8 cellular contexts compared by ENCODE assay signal in the genomic region with DNA sequence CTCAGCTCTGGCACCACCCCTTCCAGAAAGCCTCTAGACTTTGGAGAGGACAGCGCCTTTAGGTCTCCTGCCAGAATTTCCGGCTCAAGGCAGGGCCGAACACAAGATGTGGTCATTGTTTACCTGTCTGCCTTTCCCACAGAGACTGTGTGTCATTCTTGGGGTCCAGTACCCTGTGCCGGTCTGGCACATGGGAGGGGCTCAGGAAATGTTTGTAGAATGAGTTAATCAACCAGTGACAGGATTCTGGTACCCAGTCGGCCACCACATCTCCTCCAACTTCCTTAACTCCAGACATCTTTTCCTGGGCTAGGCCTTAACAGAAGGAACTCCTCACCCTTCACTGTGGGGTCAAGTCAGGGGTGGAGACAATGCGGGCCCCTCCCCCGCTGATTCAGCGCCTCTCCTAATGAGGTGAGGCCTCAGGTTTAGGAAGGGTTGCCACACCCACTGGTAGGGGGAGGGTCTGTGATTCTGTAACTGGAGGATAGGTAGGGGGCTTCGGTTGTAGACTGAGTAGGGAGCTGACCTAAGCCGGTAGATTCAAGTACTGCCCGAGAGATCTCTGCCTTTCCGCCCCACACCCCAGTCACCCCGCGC. TPM values are rescaled to one million over a fixed set of nuclear protein-coding genes. Genes with fewer than 3 reads are reported as not detected.
A peak's percentile ranks its signal among the peaks of the same experiment; 100 is the strongest.
DNase-seq lines count a peak whose midpoint lies in the region; ATAC-seq, FAIRE-seq and TF ChIP-seq lines count a peak whose summit lies in the region.

No MANE protein-coding gene starts in this region.

- FAIRE-seq in G401.6 (lab: Jason Lieb, UNC), result peak; percentile 91
- peak; percentile 89 for FAIRE-seq in K562 (lab: Jason Lieb, UNC)

- peak overlapping the region; percentile 91 for H3K4me2 ChIP-seq in K562 (ENCODE audit: insufficient read depth, low read length)

- 10% methylated on average over 12 of the region's 14 CpGs for WGBS in K562 (ENCODE audit: insufficient coverage, low coverage, missing lambda C conversion rate)

- TSS peak; percentile 89 for BruUV-seq in K562 (replicated peaks; lab: Mats Ljungman, UMichigan)

- TF ChIP-seq CTCF in K562 (IDR thresholded peaks at IDR 0.05 in 2 of 3, conservative IDR thresholded peaks at IDR 0.05 in 1 of 3; ENCODE audit: insufficient read depth in 2 of 3, low read depth in 1 of 3, low read length in 3 of 3) (no peak), kidney epithelial cell (IDR thresholded peaks at IDR 0.05; ENCODE audit: insufficient read depth, low read length, poor library complexity, severe bottlenecking) (no peak)

- peak overlapping the region; percentile 45 for H3K4me3 ChIP-seq in HAP-1
- peak overlapping the region; percentile 53 for H3K4me3 ChIP-seq in K562
- peak overlapping the region; percentile 52 for H3K4me3 ChIP-seq in kidney epithelial cell (ENCODE audit: low read depth, low read length)

- TF ChIP-seq RAD21 in K562 (CRISPR knock-in tag; conservative IDR thresholded peaks at IDR 0.05 in 1 of 2, IDR thresholded peaks at IDR 0.05 in 1 of 2), result no peak

- no peaks in the 10 kb centered on the region for H4K20me1 ChIP-seq in K562 (replicated peaks; ENCODE audit: control insufficient read depth, insufficient read depth, low read length)

- TF ChIP-seq POLR2A in K562 (conservative IDR thresholded peaks at IDR 0.05), result no peak

- peak; percentile 77 for ATAC-seq in K562

- no peaks in the 10 kb centered on the region for H3K9me1 ChIP-seq in K562 (ENCODE audit: control insufficient read depth, insufficient read depth, low read length)

- intact Hi-C loops in K562 (cut with micrococcal nuclease), result loop anchor here (1.0 to 2.0 kb wide), 2 partner anchors 28 to 74 kb away; partner anchors contain the start of gene DELE1

- peaks cover 12% of the 10 kb centered on the region for H3K4me1 ChIP-seq in HAP-1
- peaks cover 20 to 39% of the 10 kb centered on the region in 2 experiments for H3K4me1 ChIP-seq in K562 (replicated peaks in 1 of 2; ENCODE audit: control insufficient read depth in 2 of 2, insufficient read depth in 2 of 2, low read length in 2 of 2)

- no peaks in the 10 kb centered on the region for H3K9me3 ChIP-seq in HAP-1
- no peaks in the 10 kb centered on the region for H3K9me3 ChIP-seq in K562 (replicated peaks; ENCODE audit: control insufficient read depth, insufficient read depth, low read depth, low read length)

- peak overlapping the region; percentile 93 to 97 for H3K9ac ChIP-seq in K562 (ENCODE audit: insufficient read depth in 1 of 2, low read depth in 2 of 2, low read length in 2 of 2)

- no peaks in the 10 kb centered on the region for H3K36me3 ChIP-seq in HAP-1 (replicated peaks)
- H3K36me3 ChIP-seq in K562 (ENCODE audit: control insufficient read depth, insufficient read depth, low read length), result no peaks in the 10 kb centered on the region
- no peaks in the 10 kb centered on the region for H3K36me3 ChIP-seq in kidney epithelial cell (ENCODE audit: control insufficient read depth, insufficient read depth, low read length)

- TF ChIP-seq EP300 in K562 (IDR thresholded peaks at IDR 0.05; ENCODE audit: low read length), result no peak

- in situ Hi-C loops in HAP-1 (cut with MboI; ENCODE audit: low sequenced_read_pairs) (no loop called here), K562 (cut with MboI) (no loop called here)

- POLR2A ChIA-PET in K562 (lab: Yijun Ruan, JAX), result interaction anchor here (1.8 kb wide), 1 partner anchor 9 kb away, joined by 6 read pairs; no protein-coding TSS in a partner anchor

- no peaks in the 10 kb centered on the region for H3K79me2 ChIP-seq in K562 (ENCODE audit: control insufficient read depth, insufficient read depth, low read length)

- CTCF ChIA-PET in K562 (lab: Yijun Ruan, JAX; ENCODE audit: low intra/inter-chr PET ratio), result no interaction called here

- H3K27me3 ChIP-seq in HAP-1 (ENCODE audit: low read depth), result no peaks in the 10 kb centered on the region
- H3K27me3 ChIP-seq in K562 (ENCODE audit: control insufficient read depth in 2 of 2, insufficient read depth in 2 of 2, low read length in 2 of 2), result peaks cover 0 to 8% of the 10 kb centered on the region in 2 experiments; a peak in 1 of 5 replicates
- H3K27me3 ChIP-seq in kidney epithelial cell (ENCODE audit: control insufficient read depth, insufficient read depth, low read length), result no peaks in the 10 kb centered on the region

- H3K27ac ChIP-seq in K562 (ENCODE audit: extremely low read depth, low read depth, low read length), result peak overlapping the region; percentile 94

- peak; percentile 50 to 78 for DNase-seq in HAP-1 (ENCODE audit: low spot score in 2 of 2)
- peak; percentile 84 for DNase-seq in NCI-H82 (lab: John Stamatoyannopoulos, UW)
- DNase-seq in K562 (ENCODE audit: extremely low read depth in 1 of 4, low spot score in 3 of 4), result peak; percentile 71 to 91 (median 80)
- peak; percentile 68 for DNase-seq in kidney epithelial cell (ENCODE audit: low read depth)
- peak; percentile 11 for DNase-seq in stimulated activated CD8-positive, alpha-beta memory T cell treated with anti-CD3 and anti-CD28 coated beads, Interleukin-12 subunit alpha, Interleukin-12 subunit beta, amount 100 ng/mL, for 4 hours (ENCODE audit: low read depth)
- DNase-seq in NCI-H345 (lab: John Stamatoyannopoulos, UW), result no peak
- no peak for DNase-seq in NCI-H2227 (lab: John Stamatoyannopoulos, UW; ENCODE audit: unreplicated experiment)

- peak overlapping the region; percentile 94 for H2AFZ ChIP-seq in K562 (ENCODE audit: low read depth, low read length)

TF ChIP-seq in K562, 482 proteins besides CTCF, POLR2A, EP300 and RAD21 (continues in another document):
- TF ChIP-seq CHD4 (IDR thresholded peaks at IDR 0.05; ENCODE audit: insufficient read depth, insufficient replicate concordance, low read depth, low read length, poor library complexity, severe bottlenecking) (no peak), KLF13 (tag; IDR thresholded peaks at IDR 0.05; ENCODE audit: borderline replicate concordance, low read depth) (no peak), ZNF668 (CRISPR knock-in tag; IDR thresholded peaks at IDR 0.05) (no peak), LCOR (CRISPR knock-in tag; IDR thresholded peaks at IDR 0.05) (no peak), MEIS2 (IDR thresholded peaks at IDR 0.05; ENCODE audit: partially characterized antibody) (peak; percentile 25), ILF3 (IDR thresholded peaks at IDR 0.05; ENCODE audit: borderline replicate concordance) (no peak), NR2F6 (CRISPR knock-in tag; IDR thresholded peaks at IDR 0.05) (no peak), PTBP1 (IDR thresholded peaks at IDR 0.05; ENCODE audit: low read depth, low read length) (no peak), TBP (optimal IDR thresholded peaks at IDR 0.05; ENCODE audit: low read depth, low read length) (peak; percentile 24), CBX8 (IDR thresholded peaks at IDR 0.05; ENCODE audit: borderline replicate concordance, extremely low read depth, low read depth, low read length, poor library complexity, severe bottlenecking) (no peak), NR0B1 (IDR thresholded peaks at IDR 0.05; ENCODE audit: partially characterized antibody) (no peak), ASH1L (IDR thresholded peaks at IDR 0.05; ENCODE audit: borderline replicate concordance, low read depth, partially characterized antibody) (no peak), TEAD4 (IDR thresholded peaks at IDR 0.05; ENCODE audit: low read length) (no peak), TEAD4 (CRISPR knock-in tag; IDR thresholded peaks at IDR 0.05; ENCODE audit: borderline replicate concordance) (no peak), ZFP91 (CRISPR knock-in tag; IDR thresholded peaks at IDR 0.05) (no peak), NCOA4 (IDR thresholded peaks at IDR 0.05; ENCODE audit: partially characterized antibody) (no peak)

RNA-seq across cellular contexts. Expression of gene PCDH1, which starts 29.3 kb away (rescaled TPM):
- 3.9 and 10.2 TPM in 2 replicates for total RNA-seq in K562 (2011; cell fraction: chromatin; rRNA removed; ENCODE audit: low replicate concordance)
- total RNA-seq in K562 (2011; cell fraction: nucleolus; rRNA removed), result 12.1 and 13.5 TPM in 2 replicates
- 6.8 and 8.7 TPM in 2 replicates for total RNA-seq in K562 (2011; cell fraction: nucleoplasm; rRNA removed)
- total RNA-seq in K562 (2014; rRNA removed) (3.3 and 3.6 TPM in 2 replicates), K562 (2014; rRNA removed; fragmentation: Illumina TruSeq; extraction: Trizol) (0.77 and 1.1 TPM in 2 replicates), K562 (2015; rRNA removed; fragmentation: Illumina TruSeq; extraction: Trizol) (0.80 and 1.1 TPM in 2 replicates), K562 (2021) (3.2 and 3.6 TPM in 2 replicates), kidney epithelial cell (42.4 and 45.5 TPM in 2 replicates)
- polyA plus RNA-seq in K562 (2011; rRNA removed) (1.1 and 2.3 TPM in 2 replicates), K562 (2014; fragmentation: Illumina TruSeq; extraction: Trizol) (2.2 and 2.3 TPM in 2 replicates), K562 (2014; fragmentation: Nextera tagmentation; extraction: Ambion mirVana) (under 1 TPM in 1 of 2 experiments, not detected in 1; 0.11 TPM), K562 (2014; rRNA removed) (1.4 and 1.6 TPM in 2 replicates)
- 1.9 and 4.1 TPM in 2 replicates for polyA plus RNA-seq in K562 (2011; cell fraction: cytosol; rRNA removed)
- polyA plus RNA-seq in K562 (2011; cell fraction: nucleus; rRNA removed), result 0.95 and 3.6 TPM in 2 replicates
- polyA plus RNA-seq in K562 (2012), result 1.5 and 1.6 TPM in 2 replicates
- polyA minus RNA-seq in K562 (2011; rRNA and poly(A)+ RNA removed), result 2.4 and 11.1 TPM in 2 replicates
- polyA minus RNA-seq in K562 (2011; cell fraction: cytosol; rRNA and poly(A)+ RNA removed), result 2.3 and 6.8 TPM in 2 replicates
- polyA minus RNA-seq in K562 (2011; cell fraction: nucleus; rRNA and poly(A)+ RNA removed), result 1.6 and 2.2 TPM in 2 replicates

Comparison
In these comparisons a context has a peak if more than half of its experiments do, and no peak if none do; other contexts are left out.
1. DNase-seq: peak in HAP-1 (2 of 2), NCI-H82 (single experiment), K562 (4 of 4), kidney epithelial cell (single experiment) and stimulated activated CD8-positive, alpha-beta memory T cell treated with anti-CD3 and anti-CD28 coated beads, Interleukin-12 subunit alpha, Interleukin-12 subunit beta, amount 100 ng/mL, for 4 hours (single experiment); none in NCI-H345 (single experiment) and NCI-H2227 (single experiment).
2. Peak in every context shown above with its lines, with median percentiles within 50 percentile points of each other: H3K4me3 ChIP-seq.